ENCODE assay signal across 1 cellular context in genomic region chr10:110410329-110411046, GRCh38.
TF ChIP-seq lines count a peak whose summit lies in the region.

No MANE protein-coding gene starts in this region.

TF ChIP-seq in H1, 55 proteins besides CTCF, POLR2A, EP300 and RAD21 (continued from another document):
- TF ChIP-seq GABPA (IDR thresholded peaks at IDR 0.05; ENCODE audit: borderline replicate concordance, insufficient read depth, low read length) (no peak), CHD2 (IDR thresholded peaks at IDR 0.05; ENCODE audit: low read length) (no peak), NRF1 (IDR thresholded peaks at IDR 0.05; ENCODE audit: low read depth, low read length) (no peak), CREB1 (IDR thresholded peaks at IDR 0.05) (no peak), BACH1 (IDR thresholded peaks at IDR 0.05; ENCODE audit: low read length) (no peak), EGR1 (IDR thresholded peaks at IDR 0.05; ENCODE audit: borderline replicate concordance, low read depth, low read length) (no peak), SIX5 (IDR thresholded peaks at IDR 0.05; ENCODE audit: low read depth, low read length) (no peak)
